25 cellular contexts compared by ENCODE assay signal in the genomic region with DNA sequence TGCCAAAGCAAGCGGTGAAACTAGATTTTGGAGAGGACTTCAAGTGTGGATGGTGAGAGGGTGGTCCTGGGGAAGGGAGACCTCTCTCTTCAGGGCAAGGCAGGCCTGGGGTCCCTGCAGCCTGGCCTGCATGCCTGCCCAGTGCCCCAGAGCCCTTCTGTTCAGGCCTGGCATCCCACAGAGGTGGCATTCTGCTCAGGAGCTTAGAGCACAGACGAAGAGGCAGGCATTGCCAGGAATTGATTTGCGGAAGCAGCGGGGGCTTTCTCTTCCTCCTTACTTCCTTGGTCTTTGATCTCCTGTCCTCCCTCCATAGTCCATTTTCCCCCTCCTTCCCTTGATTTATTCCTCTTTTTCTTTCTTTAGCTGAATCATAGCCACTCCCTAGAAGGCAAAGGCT. TPM values are rescaled to one million over a fixed set of nuclear protein-coding genes. Genes with fewer than 3 reads are reported as not detected.
"Had no signal": no experiment of that assay in that cellular context is flagged by ENCODE, and none has a peak within 500 bp of the region (broad histone marks: within the 10 kb centered on the region; RNA-seq: fewer than 3 reads in every experiment).

No MANE protein-coding gene starts in this region.

- H3K27ac ChIP-seq: heart right ventricle, right atrium auricular region, sigmoid colon, skin epidermis, testis, transverse colon had no signal

- H3K4me1 ChIP-seq: heart right ventricle, right atrium auricular region, sigmoid colon, testis, transverse colon had no signal

- H3K36me3 ChIP-seq: heart right ventricle, right atrium auricular region, sigmoid colon, transverse colon had no signal

- H3K27me3 ChIP-seq: right atrium auricular region, testis had no signal

- DNase-seq: cortex of kidney; effector memory CD4-positive, alpha-beta T cell; heart right ventricle; hypothalamus; islet precursor cell; midbrain; naive B cell; nephron progenitor cell; posterior cingulate gyrus; sigmoid colon; stimulated activated CD4-positive, alpha-beta T cell treated with anti-CD3 and anti-CD28 coated beads, Interleukin-2, amount 100 ng/mL, for 24 hours; stimulated activated CD4-positive, alpha-beta T cell treated with anti-CD3 and anti-CD28 coated beads, Interleukin-4, amount 100 ng/mL, for 4 hours; stimulated activated naive B cell treated with anti-CD40 and anti-IgM and Interleukin-4, amounts not matched to agents 10 μg/mL and 1 μg/mL and 100 μg/mL, for 72 hours; stimulated activated naive CD8-positive, alpha-beta T cell treated with anti-CD3 and anti-CD28 coated beads, Interleukin-15, amount 100 ng/mL, for 72 hours; testis; transverse colon had no signal

- H3K4me3 ChIP-seq: heart right ventricle, right atrium auricular region, sigmoid colon, skin epidermis, testis, transverse colon had no signal

- H3K36me3 Mint-ChIP-seq: naive B cell had no signal

- H3K4me1 Mint-ChIP-seq: naive B cell; stimulated activated naive B cell treated with anti-CD40 and anti-IgM and Interleukin-4, amounts not matched to agents 10 μg/mL and 1 μg/mL and 100 μg/mL, for 72 hours; stimulated activated naive CD8-positive, alpha-beta T cell treated with anti-CD3 and anti-CD28 coated beads, Interleukin-15, amount 100 ng/mL, for 72 hours had no signal

- H3K27ac Mint-ChIP-seq: nephron progenitor cell; stimulated activated naive B cell treated with anti-CD40 and anti-IgM and Interleukin-4, amounts not matched to agents 10 μg/mL and 1 μg/mL and 100 μg/mL, for 72 hours; stimulated activated naive CD8-positive, alpha-beta T cell treated with anti-CD3 and anti-CD28 coated beads, Interleukin-15, amount 100 ng/mL, for 72 hours had no signal

- H3K9me3 Mint-ChIP-seq: naive B cell; stimulated activated naive B cell treated with anti-CD40 and anti-IgM and Interleukin-4, amounts not matched to agents 10 μg/mL and 1 μg/mL and 100 μg/mL, for 72 hours; stimulated activated naive CD8-positive, alpha-beta T cell treated with anti-CD3 and anti-CD28 coated beads, Interleukin-15, amount 100 ng/mL, for 72 hours had no signal

- H3K9me3 ChIP-seq: heart right ventricle, right atrium auricular region, sigmoid colon, testis, transverse colon had no signal

- ATAC-seq: esophagus mucosa; heart right ventricle; left lobe of liver; stimulated activated naive B cell treated with anti-CD40 and anti-IgM and Interleukin-4, amounts not matched to agents 10 μg/mL and 1 μg/mL and 100 μg/mL, for 72 hours; stimulated activated naive CD8-positive, alpha-beta T cell treated with anti-CD3 and anti-CD28 coated beads, Interleukin-15, amount 100 ng/mL, for 72 hours had no signal

- H3K4me3 Mint-ChIP-seq: nephron progenitor cell; stimulated activated naive B cell treated with anti-CD40 and anti-IgM and Interleukin-4, amounts not matched to agents 10 μg/mL and 1 μg/mL and 100 μg/mL, for 72 hours; stimulated activated naive CD8-positive, alpha-beta T cell treated with anti-CD3 and anti-CD28 coated beads, Interleukin-15, amount 100 ng/mL, for 72 hours had no signal

RNA-seq across cellular contexts. Expression of gene SEZ6, which starts 21.7 kb away (rescaled TPM):
- total RNA-seq: esophagus mucosa, fibroblast of lung, heart right ventricle, left lobe of liver, lower leg skin, osteocyte, subcutaneous adipose tissue, ureter had no signal
- polyA plus RNA-seq: fibroblast of lung, heart right ventricle had no signal
